In genomic region chr7:143379607-143380263, GRCh38 we compare ENCODE assay signal across 8 cellular contexts. TPM values are rescaled to one million over a fixed set of nuclear protein-coding genes. Genes with fewer than 3 reads are reported as not detected.
A peak's percentile ranks its signal among the peaks of the same experiment; 100 is the strongest.
DNase-seq lines count a peak whose midpoint lies in the region; ATAC-seq and TF ChIP-seq lines count a peak whose summit lies in the region.

No MANE protein-coding gene starts in this region.

- H3K27me3 Mint-ChIP-seq in osteocyte (ENCODE audit: unreplicated experiment), result no peaks in the 10 kb centered on the region

- no peaks in the 10 kb centered on the region for H3K36me3 ChIP-seq in A673 (ENCODE audit: insufficient read depth, low read length, poor library complexity, severe bottlenecking)
- peaks cover 0 to 3% of the 10 kb centered on the region in 2 donors for H3K36me3 ChIP-seq in esophagus (ENCODE audit: control insufficient read depth in 2 of 2, insufficient read depth in 2 of 2, low read length in 1 of 2)

- H3K9me3 ChIP-seq in A673 (ENCODE audit: low read depth, low read length, poor library complexity, severe bottlenecking) (no peaks in the 10 kb centered on the region), esophagus (ENCODE audit: control insufficient read depth in 2 of 2, insufficient read depth in 1 of 2, low read depth in 1 of 2, low read length in 1 of 2) (no peaks in the 10 kb centered on the region)

- ATAC-seq in GM21529 (IDR thresholded peaks at IDR 0.05; ENCODE audit: unreplicated experiment), result peak; percentile 1
- no peak for ATAC-seq in GM19397 (IDR thresholded peaks at IDR 0.05; ENCODE audit: unreplicated experiment)

- peak overlapping the region; percentile 97 for H3K27ac ChIP-seq in A673 (ENCODE audit: low read depth, low read length, poor library complexity, severe bottlenecking)
- H3K27ac ChIP-seq in esophagus (ENCODE audit: low read depth in 2 of 2, low read length in 1 of 2), result peak overlapping the region; percentile 98 to 99

- 15 to 20% methylated on average over 15 of the region's 15 CpGs for WGBS in esophagus, 2 donors

- H3K4me3 ChIP-seq in A673 (ENCODE audit: low read depth, low read length, poor library complexity, severe bottlenecking) (peak overlapping the region; percentile 65), esophagus (ENCODE audit: low read depth in 1 of 2, low read length in 2 of 2) (peak overlapping the region; percentile 79 to 89)

- peak overlapping the region; percentile 82 for H3K27ac Mint-ChIP-seq in osteocyte (ENCODE audit: unreplicated experiment)

- H3K4me3 Mint-ChIP-seq in osteocyte (ENCODE audit: unreplicated experiment), result peak overlapping the region; percentile 77

- intact Hi-C loops in A673 (cut with micrococcal nuclease; ENCODE audit: unreplicated experiment), result loop anchor here (1.0 to 5.0 kb wide), 2 partner anchors 82 to 139 kb away; no protein-coding TSS in a partner anchor

- H3K4me1 ChIP-seq in A673 (ENCODE audit: insufficient read depth, low read length, poor library complexity, severe bottlenecking), result peaks cover 35% of the 10 kb centered on the region
- H3K4me1 ChIP-seq in esophagus (ENCODE audit: control insufficient read depth in 2 of 2, insufficient read depth in 2 of 2, low read length in 1 of 2), result peaks cover 13 to 18% of the 10 kb centered on the region in 2 donors

- H3K9me3 Mint-ChIP-seq in osteocyte (ENCODE audit: unreplicated experiment), result no peaks in the 10 kb centered on the region

- TSS peak; percentile 72 for BruUV-seq in A673 (replicated peaks; lab: Mats Ljungman, UMichigan)

- TF ChIP-seq CTCF in A673 (conservative IDR thresholded peaks at IDR 0.05; ENCODE audit: low read depth, low read length), result no peak
- no peak for TF ChIP-seq CTCF in osteocyte (IDR thresholded peaks at IDR 0.05)

- H3K4me1 Mint-ChIP-seq in osteocyte (ENCODE audit: unreplicated experiment), result peaks cover 23% of the 10 kb centered on the region

- peaks cover 5% of the 10 kb centered on the region for H3K36me3 Mint-ChIP-seq in osteocyte (ENCODE audit: unreplicated experiment)

- POLR2A ChIA-PET in A673 (lab: Charles Lee; ENCODE audit: low non-redundant PET), result interaction anchor here (0.6 kb wide), 1 partner anchor 114 kb away, joined by 8 read pairs; no protein-coding TSS in a partner anchor

- CTCF ChIA-PET in A673 (lab: Charles Lee), result interaction anchor here (0.5 to 1.2 kb wide), 11 partner anchors 7 to 1074 kb away, joined by 3 to 19 read pairs (median 5); partner anchors contain the start of genes FAM131B and GSTK1

- DNase-seq in A673 (ENCODE audit: low spot score) (no peak), RKO (ENCODE audit: low spot score) (peak; percentile 58), osteocyte (ENCODE audit: extremely low spot score, unreplicated experiment) (no peak), NCI-H2029 treated with DMSO at 0.1 percent for 48 hours (lab: John Stamatoyannopoulos, UW) (no peak), kidney glomerular epithelial cell (lab: John Stamatoyannopoulos, UW) (no peak)

- H3K27me3 ChIP-seq in A673 (replicated peaks; ENCODE audit: insufficient read depth, low read depth, low read length, poor library complexity) (no peaks in the 10 kb centered on the region), esophagus (ENCODE audit: control insufficient read depth in 1 of 2, insufficient read depth in 2 of 2, low read length in 2 of 2) (no peaks in the 10 kb centered on the region)

RNA-seq across cellular contexts. Expression of gene ZYX, which starts 1.4 kb away (rescaled TPM):
- total RNA-seq in A673 (2021) (130 and 132 TPM in 2 replicates), osteocyte (370 and 412 TPM in 2 replicates)
- polyA plus RNA-seq in esophagus, result 10 to 100 TPM; 62.7 to 92.3 TPM

RNA-seq across cellular contexts. Expression of gene FAM131B, which starts 17.2 kb away (rescaled TPM):
- total RNA-seq in A673 (2021) (1.8 and 1.9 TPM in 2 replicates), osteocyte (17.0 and 18.4 TPM in 2 replicates)
- polyA plus RNA-seq in esophagus, result under 1 TPM; 0.16 to 0.28 TPM

RNA-seq across cellular contexts. Expression of gene EPHA1, which starts 28.9 kb away (rescaled TPM):
- total RNA-seq in A673 (2021) (1.2 and 1.7 TPM in 2 replicates), osteocyte (not detected in 2 replicates)
- polyA plus RNA-seq in esophagus, result 10 to 100 TPM; 65.6 to 74.6 TPM
